In genomic region chr11:65415499-65416340, GRCh38 we compare ENCODE assay signal across 9 cellular contexts. TPM values are rescaled to one million over a fixed set of nuclear protein-coding genes. Genes with fewer than 3 reads are reported as not detected.
DNase-seq lines count a peak whose midpoint lies in the region; ATAC-seq, FAIRE-seq and TF ChIP-seq lines count a peak whose summit lies in the region.
"Had no signal": no experiment of that assay in that cellular context is flagged by ENCODE, and none has a peak within 500 bp of the region (broad histone marks: within the 10 kb centered on the region; RNA-seq: fewer than 3 reads in every experiment).

No MANE protein-coding gene starts in this region.

- H3K27me3 Mint-ChIP-seq in IgD-negative memory B cell (no peaks in the 10 kb centered on the region), chondrocyte (ENCODE audit: low read depth) (no peaks in the 10 kb centered on the region)

- no peak for TF ChIP-seq CTCF in A549 (IDR thresholded peaks at IDR 0.05)
- no peak for TF ChIP-seq CTCF in chondrocyte (IDR thresholded peaks at IDR 0.05)

- H3K4me1 ChIP-seq in A549: peaks cover 49% of the 10 kb centered on the region

- FAIRE-seq in A549 (lab: Jason Lieb, UNC): no peak

- H3K4me3 Mint-ChIP-seq in IgD-negative memory B cell (peak overlapping the region; percentile 85 to 98 (median 91)), chondrocyte (ENCODE audit: unreplicated experiment) (peak overlapping the region; percentile 59)

- POLR2A ChIA-PET in A549 (lab: Yijun Ruan, JAX): interaction anchor here (0.7 to 17.5 kb wide), 11 partner anchors 11 to 88 kb away, joined by 3 to 756 read pairs (median 4); partner anchors contain the start of genes MALAT1 and NEAT1

- H3K36me3 Mint-ChIP-seq in IgD-negative memory B cell: peaks cover 1% of the 10 kb centered on the region
- H3K36me3 Mint-ChIP-seq in chondrocyte (ENCODE audit: low read depth): no peaks in the 10 kb centered on the region

- DNase-seq in A549 (ENCODE audit: low read depth in 1 of 2, low spot score in 1 of 2) (no peak), chondrocyte (ENCODE audit: low spot score) (peak; percentile 72), myocyte (ENCODE audit: low read depth) (peak; percentile 93), C1 segment of cervical spinal cord (lab: John Stamatoyannopoulos, UW) (no peak), NAMALWA (ENCODE audit: low spot score) (no peak)

- no peaks in the 10 kb centered on the region for H3K9me3 Mint-ChIP-seq in IgD-negative memory B cell
- no peaks in the 10 kb centered on the region for H3K9me3 Mint-ChIP-seq in chondrocyte (ENCODE audit: low read depth)

- H3K27ac ChIP-seq in A549: peak overlapping the region; percentile 97 to 100

- H3K4me1 Mint-ChIP-seq in IgD-negative memory B cell (peaks cover 25 to 34% (median 33%) of the 10 kb centered on the region in 3 donors), chondrocyte (ENCODE audit: low read depth) (peaks cover 54% of the 10 kb centered on the region)

- H3K27ac Mint-ChIP-seq in IgD-negative memory B cell (peak overlapping the region; percentile 82 to 100 (median 95)), chondrocyte (ENCODE audit: unreplicated experiment) (peak overlapping the region; percentile 100)

- ATAC-seq in A549: no peak
- no peak for ATAC-seq in GM18867 (IDR thresholded peaks at IDR 0.05; ENCODE audit: unreplicated experiment)
- ATAC-seq in GM21528 (IDR thresholded peaks at IDR 0.05; ENCODE audit: low FRiP score, unreplicated experiment): no peak

- peak overlapping the region; percentile 89 for H3K4me2 ChIP-seq in A549

- H3K9me3 ChIP-seq in A549: no peaks in the 10 kb centered on the region

- CTCF ChIA-PET in A549 (lab: Yijun Ruan, JAX): interaction anchor here (0.6 to 17.0 kb wide), 39 partner anchors 10 to 204 kb away, joined by 3 to 208 read pairs (median 5); partner anchors contain the start of genes CDC42EP2, FRMD8, MALAT1 and SLC25A45

- TF ChIP-seq POLR2A in A549 (IDR thresholded peaks at IDR 0.05; ENCODE audit: low read length): no peak

- TF ChIP-seq RAD21 in A549 (conservative IDR thresholded peaks at IDR 0.05 in 1 of 2, IDR thresholded peaks at IDR 0.05 in 1 of 2): no peak

- TF ChIP-seq EP300 in A549 (IDR thresholded peaks at IDR 0.05): no peak

- 82% methylated on average over 11 of the region's 11 CpGs for WGBS in A549 (ENCODE audit: missing lambda C conversion rate)

- H3K4me3 ChIP-seq in A549: peak overlapping the region; percentile 3; the same call in 1 of the 3 replicates
- H3K4me3 ChIP-seq: lung had no signal

TF ChIP-seq in A549, 52 proteins besides CTCF, POLR2A, EP300 and RAD21:
- TF ChIP-seq TP53 (CRISPR knock-in tag; IDR thresholded peaks at IDR 0.05): 0 out of 2 replicates have a peak, but pooled peaks have one; percentile 32
- TF ChIP-seq SMC3 (IDR thresholded peaks at IDR 0.05): no peak

RNA-seq across cellular contexts. Expression of gene NEAT1, which starts 6.9 kb away (rescaled TPM):
- polyA plus RNA-seq in A549 (2011; rRNA removed) (181 and 314 TPM in 2 replicates), A549 (2017; fragmentation: RNase III; extraction: RNeasy Plus Mini Kit Qiagen cat#74134 plus additional on column Dnase treatment) (1,009 to 1,407 TPM (median 1,223 TPM) in 3 replicates), IgD-negative memory B cell (1.2 TPM)
- 137 and 155 TPM in 2 replicates for polyA plus RNA-seq in A549 (2012; cell fraction: cytosol; rRNA removed)
- polyA plus RNA-seq in A549 (2012; cell fraction: nucleus; rRNA removed): 406 and 691 TPM in 2 replicates
- polyA minus RNA-seq in A549 (2011; rRNA and poly(A)+ RNA removed): 160 and 161 TPM in 2 replicates
- total RNA-seq in chondrocyte (333 to 440 TPM (median 377 TPM) in 3 replicates), myocyte (109 and 172 TPM in 2 replicates)
- 542 TPM for polyA plus RNA-seq in myocyte (2012)

RNA-seq across cellular contexts. Expression of gene FRMD8, which starts 29.3 kb away (rescaled TPM):
- polyA plus RNA-seq in A549 (2011; rRNA removed): 12.2 and 12.9 TPM in 2 replicates
- 30.5 and 36.6 TPM in 2 replicates for polyA plus RNA-seq in A549 (2012; cell fraction: cytosol; rRNA removed)
- 46.7 and 62.2 TPM in 2 replicates for polyA plus RNA-seq in A549 (2012; cell fraction: nucleus; rRNA removed)
- polyA plus RNA-seq in A549 (2017; fragmentation: RNase III; extraction: RNeasy Plus Mini Kit Qiagen cat#74134 plus additional on column Dnase treatment): 16.5 to 20.0 TPM (median 17.4 TPM) in 3 replicates
- 12.1 and 14.5 TPM in 2 replicates for polyA minus RNA-seq in A549 (2011; rRNA and poly(A)+ RNA removed)
- 54.2 TPM for polyA plus RNA-seq in IgD-negative memory B cell
- total RNA-seq in chondrocyte: 43.6 to 49.6 TPM (median 45.5 TPM) in 3 replicates
- total RNA-seq in myocyte: 36.2 and 49.1 TPM in 2 replicates
- 18.2 TPM for polyA plus RNA-seq in myocyte (2012)

RNA-seq across cellular contexts. Expression of gene SLC25A45, which starts 33.3 kb away (rescaled TPM):
- polyA plus RNA-seq in A549 (2011; rRNA removed) (3.1 and 4.9 TPM in 2 replicates), A549 (2017; fragmentation: RNase III; extraction: RNeasy Plus Mini Kit Qiagen cat#74134 plus additional on column Dnase treatment) (7.9 to 8.6 TPM (median 8.1 TPM) in 3 replicates), IgD-negative memory B cell (17.8 TPM)
- polyA plus RNA-seq in A549 (2012; cell fraction: cytosol; rRNA removed): 3.1 and 4.9 TPM in 2 replicates
- 12.5 and 14.9 TPM in 2 replicates for polyA plus RNA-seq in A549 (2012; cell fraction: nucleus; rRNA removed)
- polyA minus RNA-seq in A549 (2011; rRNA and poly(A)+ RNA removed): 7.0 and 9.0 TPM in 2 replicates
- total RNA-seq in chondrocyte (11.7 to 14.4 TPM (median 13.1 TPM) in 3 replicates), myocyte (2.9 and 4.6 TPM in 2 replicates)
- 5.7 TPM for polyA plus RNA-seq in myocyte (2012)

Comparison
In these comparisons a context has a peak if more than half of its experiments do, and no peak if none do; other contexts are left out.
1. DNase-seq: peak in chondrocyte (single experiment) and myocyte (single experiment); none in A549 (0 of 2), C1 segment of cervical spinal cord (0 of 14) and NAMALWA (single experiment).